1 cellular context compared by ENCODE assay signal in genomic region chr1:74731399-74732052, GRCh38.
TF ChIP-seq lines count a peak whose summit lies in the region.

No MANE protein-coding gene starts in this region.

TF ChIP-seq in HepG2, 621 proteins besides CTCF, POLR2A, EP300 and RAD21 (continued from another document and continues in another):
- TF ChIP-seq HMGXB3 (CRISPR knock-in tag; IDR thresholded peaks at IDR 0.05; ENCODE audit: borderline replicate concordance): 0 out of 2 replicates have a peak, but pooled peaks have one; percentile 21
- no peak for TF ChIP-seq DR1 (CRISPR knock-in tag; IDR thresholded peaks at IDR 0.05)
- TF ChIP-seq ZKSCAN8 (CRISPR knock-in tag; IDR thresholded peaks at IDR 0.05; ENCODE audit: borderline replicate concordance): peak; percentile 41; the same call in 1 of the 2 replicates
- peak; percentile 72 for TF ChIP-seq TAF1 (CRISPR knock-in tag; IDR thresholded peaks at IDR 0.05)
- TF ChIP-seq POLR2AphosphoS2 (IDR thresholded peaks at IDR 0.05; ENCODE audit: low read depth, low read length): peak; percentile 54; the same call in 1 of the 2 replicates
- no peak for TF ChIP-seq ZNF558 (CRISPR knock-in tag; IDR thresholded peaks at IDR 0.05; ENCODE audit: borderline replicate concordance)
- peak; percentile 89 for TF ChIP-seq HNF1A (IDR thresholded peaks at IDR 0.05; ENCODE audit: low read depth)
- TF ChIP-seq HNF1A (CRISPR knock-in tag; IDR thresholded peaks at IDR 0.05; ENCODE audit: borderline replicate concordance): peak; percentile 85
- 0 out of 2 replicates have a peak, but pooled peaks have one; percentile 31 for TF ChIP-seq HMG20B (CRISPR knock-in tag; conservative IDR thresholded peaks at IDR 0.05)
- TF ChIP-seq MBD4 (IDR thresholded peaks at IDR 0.05; ENCODE audit: borderline replicate concordance, low read length): 0 out of 2 replicates have a peak, but pooled peaks have one; percentile 58
- TF ChIP-seq RFXAP (CRISPR knock-in tag; IDR thresholded peaks at IDR 0.05; ENCODE audit: borderline replicate concordance): no peak
- TF ChIP-seq ZBTB46 (CRISPR knock-in tag; IDR thresholded peaks at IDR 0.05; ENCODE audit: borderline replicate concordance): no peak
- peak; percentile 44; the same call in 1 of the 2 replicates for TF ChIP-seq AHDC1 (CRISPR knock-in tag; IDR thresholded peaks at IDR 0.05; ENCODE audit: borderline replicate concordance)
- TF ChIP-seq ZNF230 (CRISPR knock-in tag; IDR thresholded peaks at IDR 0.05): no peak
- no peak for TF ChIP-seq ZFX (CRISPR knock-in tag; IDR thresholded peaks at IDR 0.05; ENCODE audit: low read depth)
- no peak for TF ChIP-seq E2F2 (CRISPR knock-in tag; IDR thresholded peaks at IDR 0.05; ENCODE audit: borderline replicate concordance)
- no peak for TF ChIP-seq ZNF318 (CRISPR knock-in tag; IDR thresholded peaks at IDR 0.05)
